Comparison of ENCODE assay signal across 3 cellular contexts in the genomic region with DNA sequence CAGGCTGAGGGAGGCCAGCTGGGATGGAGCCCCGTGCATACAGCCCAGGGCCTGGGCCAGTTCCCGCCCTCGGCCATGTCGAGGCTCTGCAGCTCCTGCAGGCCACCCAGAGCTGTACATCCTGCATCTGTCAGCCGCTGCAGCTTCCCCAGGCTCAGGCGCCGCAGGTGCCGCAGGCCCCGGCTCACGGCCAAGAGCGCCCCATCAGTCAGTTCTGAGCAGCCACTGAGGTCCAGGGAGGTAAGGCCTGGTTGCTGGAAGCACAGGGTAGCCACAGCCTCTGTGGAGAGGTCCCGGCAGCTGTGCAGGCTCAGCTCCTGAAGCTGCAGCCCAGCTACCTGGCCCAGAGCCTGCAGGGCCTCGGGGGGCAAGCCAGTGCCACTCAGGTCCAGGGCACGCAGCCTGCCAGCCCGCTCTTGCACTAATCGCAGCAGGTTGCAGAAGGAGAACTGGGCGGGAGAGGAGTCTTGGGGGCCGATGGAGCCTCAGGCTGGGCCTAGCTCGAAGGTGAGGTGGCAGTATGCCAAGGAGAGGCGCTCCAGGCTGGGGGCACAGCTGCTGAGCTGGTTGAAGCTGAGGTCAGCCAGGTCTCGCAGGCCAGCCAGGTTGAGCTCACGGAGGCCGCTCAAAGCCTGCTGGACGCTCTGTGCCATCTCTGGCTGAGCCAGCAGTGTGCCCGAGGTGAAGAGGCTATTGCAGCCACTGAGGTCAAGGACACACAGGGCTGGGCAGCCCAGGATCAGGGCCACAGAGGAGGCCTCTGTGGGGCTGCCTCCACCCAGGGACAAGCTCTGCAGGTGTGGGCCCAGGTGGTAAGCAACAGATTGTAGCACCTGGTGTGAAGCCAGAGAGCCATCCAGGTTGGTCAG.
TF ChIP-seq lines count a peak whose summit lies in the region.

No MANE protein-coding gene starts in this region.

TF ChIP-seq in GM23338, 12 proteins besides CTCF, POLR2A, EP300 and RAD21:
- TF ChIP-seq, protein P1, sequence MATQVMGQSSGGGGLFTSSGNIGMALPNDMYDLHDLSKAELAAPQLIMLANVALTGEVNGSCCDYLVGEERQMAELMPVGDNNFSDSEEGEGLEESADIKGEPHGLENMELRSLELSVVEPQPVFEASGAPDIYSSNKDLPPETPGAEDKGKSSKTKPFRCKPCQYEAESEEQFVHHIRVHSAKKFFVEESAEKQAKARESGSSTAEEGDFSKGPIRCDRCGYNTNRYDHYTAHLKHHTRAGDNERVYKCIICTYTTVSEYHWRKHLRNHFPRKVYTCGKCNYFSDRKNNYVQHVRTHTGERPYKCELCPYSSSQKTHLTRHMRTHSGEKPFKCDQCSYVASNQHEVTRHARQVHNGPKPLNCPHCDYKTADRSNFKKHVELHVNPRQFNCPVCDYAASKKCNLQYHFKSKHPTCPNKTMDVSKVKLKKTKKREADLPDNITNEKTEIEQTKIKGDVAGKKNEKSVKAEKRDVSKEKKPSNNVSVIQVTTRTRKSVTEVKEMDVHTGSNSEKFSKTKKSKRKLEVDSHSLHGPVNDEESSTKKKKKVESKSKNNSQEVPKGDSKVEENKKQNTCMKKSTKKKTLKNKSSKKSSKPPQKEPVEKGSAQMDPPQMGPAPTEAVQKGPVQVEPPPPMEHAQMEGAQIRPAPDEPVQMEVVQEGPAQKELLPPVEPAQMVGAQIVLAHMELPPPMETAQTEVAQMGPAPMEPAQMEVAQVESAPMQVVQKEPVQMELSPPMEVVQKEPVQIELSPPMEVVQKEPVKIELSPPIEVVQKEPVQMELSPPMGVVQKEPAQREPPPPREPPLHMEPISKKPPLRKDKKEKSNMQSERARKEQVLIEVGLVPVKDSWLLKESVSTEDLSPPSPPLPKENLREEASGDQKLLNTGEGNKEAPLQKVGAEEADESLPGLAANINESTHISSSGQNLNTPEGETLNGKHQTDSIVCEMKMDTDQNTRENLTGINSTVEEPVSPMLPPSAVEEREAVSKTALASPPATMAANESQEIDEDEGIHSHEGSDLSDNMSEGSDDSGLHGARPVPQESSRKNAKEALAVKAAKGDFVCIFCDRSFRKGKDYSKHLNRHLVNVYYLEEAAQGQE (IDR thresholded peaks at IDR 0.05; ENCODE audit: unreplicated experiment): no peak
- TF ChIP-seq EZH2phosphoT487 (IDR thresholded peaks at IDR 0.05; ENCODE audit: unreplicated experiment) (no peak), EZH2 (IDR thresholded peaks at IDR 0.05; ENCODE audit: low read depth, unreplicated experiment) (no peak), CREB1 (CRISPR knock-in tag; IDR thresholded peaks at IDR 0.05; ENCODE audit: low read depth) (no peak), POLR2AphosphoS5 (IDR thresholded peaks at IDR 0.05; ENCODE audit: low read depth) (no peak), ZNF331 (CRISPR knock-in tag; IDR thresholded peaks at IDR 0.05; ENCODE audit: low read depth) (no peak), STAT1 (IDR thresholded peaks at IDR 0.05; ENCODE audit: unreplicated experiment) (no peak), ZNF114 (CRISPR knock-in tag; IDR thresholded peaks at IDR 0.05) (no peak)
- TF ChIP-seq, protein P2, sequence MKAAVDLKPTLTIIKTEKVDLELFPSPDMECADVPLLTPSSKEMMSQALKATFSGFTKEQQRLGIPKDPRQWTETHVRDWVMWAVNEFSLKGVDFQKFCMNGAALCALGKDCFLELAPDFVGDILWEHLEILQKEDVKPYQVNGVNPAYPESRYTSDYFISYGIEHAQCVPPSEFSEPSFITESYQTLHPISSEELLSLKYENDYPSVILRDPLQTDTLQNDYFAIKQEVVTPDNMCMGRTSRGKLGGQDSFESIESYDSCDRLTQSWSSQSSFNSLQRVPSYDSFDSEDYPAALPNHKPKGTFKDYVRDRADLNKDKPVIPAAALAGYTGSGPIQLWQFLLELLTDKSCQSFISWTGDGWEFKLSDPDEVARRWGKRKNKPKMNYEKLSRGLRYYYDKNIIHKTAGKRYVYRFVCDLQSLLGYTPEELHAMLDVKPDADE (IDR thresholded peaks at IDR 0.05): no peak

TF ChIP-seq in GM12878, 131 proteins besides CTCF, POLR2A, EP300 and RAD21:
- no peak for TF ChIP-seq BMI1 (IDR thresholded peaks at IDR 0.05; ENCODE audit: borderline replicate concordance)
- TF ChIP-seq RFX5 (IDR thresholded peaks at IDR 0.05; ENCODE audit: low read depth, low read length): no peak
- no peak for TF ChIP-seq KAT2A (conservative IDR thresholded peaks at IDR 0.05; ENCODE audit: control insufficient read depth, low read depth, low read length)
- TF ChIP-seq TBL1XR1 (IDR thresholded peaks at IDR 0.05; ENCODE audit: low read depth, low read length): no peak
- TF ChIP-seq MTA2 (IDR thresholded peaks at IDR 0.05; ENCODE audit: low read depth): no peak
- TF ChIP-seq, protein P3, sequence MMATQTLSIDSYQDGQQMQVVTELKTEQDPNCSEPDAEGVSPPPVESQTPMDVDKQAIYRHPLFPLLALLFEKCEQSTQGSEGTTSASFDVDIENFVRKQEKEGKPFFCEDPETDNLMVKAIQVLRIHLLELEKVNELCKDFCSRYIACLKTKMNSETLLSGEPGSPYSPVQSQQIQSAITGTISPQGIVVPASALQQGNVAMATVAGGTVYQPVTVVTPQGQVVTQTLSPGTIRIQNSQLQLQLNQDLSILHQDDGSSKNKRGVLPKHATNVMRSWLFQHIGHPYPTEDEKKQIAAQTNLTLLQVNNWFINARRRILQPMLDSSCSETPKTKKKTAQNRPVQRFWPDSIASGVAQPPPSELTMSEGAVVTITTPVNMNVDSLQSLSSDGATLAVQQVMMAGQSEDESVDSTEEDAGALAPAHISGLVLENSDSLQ (IDR thresholded peaks at IDR 0.05): no peak
- no peak for TF ChIP-seq CBFB (IDR thresholded peaks at IDR 0.05; ENCODE audit: low read depth)
- TF ChIP-seq NR2F1 (conservative IDR thresholded peaks at IDR 0.05): no peak
- TF ChIP-seq, protein P4, sequence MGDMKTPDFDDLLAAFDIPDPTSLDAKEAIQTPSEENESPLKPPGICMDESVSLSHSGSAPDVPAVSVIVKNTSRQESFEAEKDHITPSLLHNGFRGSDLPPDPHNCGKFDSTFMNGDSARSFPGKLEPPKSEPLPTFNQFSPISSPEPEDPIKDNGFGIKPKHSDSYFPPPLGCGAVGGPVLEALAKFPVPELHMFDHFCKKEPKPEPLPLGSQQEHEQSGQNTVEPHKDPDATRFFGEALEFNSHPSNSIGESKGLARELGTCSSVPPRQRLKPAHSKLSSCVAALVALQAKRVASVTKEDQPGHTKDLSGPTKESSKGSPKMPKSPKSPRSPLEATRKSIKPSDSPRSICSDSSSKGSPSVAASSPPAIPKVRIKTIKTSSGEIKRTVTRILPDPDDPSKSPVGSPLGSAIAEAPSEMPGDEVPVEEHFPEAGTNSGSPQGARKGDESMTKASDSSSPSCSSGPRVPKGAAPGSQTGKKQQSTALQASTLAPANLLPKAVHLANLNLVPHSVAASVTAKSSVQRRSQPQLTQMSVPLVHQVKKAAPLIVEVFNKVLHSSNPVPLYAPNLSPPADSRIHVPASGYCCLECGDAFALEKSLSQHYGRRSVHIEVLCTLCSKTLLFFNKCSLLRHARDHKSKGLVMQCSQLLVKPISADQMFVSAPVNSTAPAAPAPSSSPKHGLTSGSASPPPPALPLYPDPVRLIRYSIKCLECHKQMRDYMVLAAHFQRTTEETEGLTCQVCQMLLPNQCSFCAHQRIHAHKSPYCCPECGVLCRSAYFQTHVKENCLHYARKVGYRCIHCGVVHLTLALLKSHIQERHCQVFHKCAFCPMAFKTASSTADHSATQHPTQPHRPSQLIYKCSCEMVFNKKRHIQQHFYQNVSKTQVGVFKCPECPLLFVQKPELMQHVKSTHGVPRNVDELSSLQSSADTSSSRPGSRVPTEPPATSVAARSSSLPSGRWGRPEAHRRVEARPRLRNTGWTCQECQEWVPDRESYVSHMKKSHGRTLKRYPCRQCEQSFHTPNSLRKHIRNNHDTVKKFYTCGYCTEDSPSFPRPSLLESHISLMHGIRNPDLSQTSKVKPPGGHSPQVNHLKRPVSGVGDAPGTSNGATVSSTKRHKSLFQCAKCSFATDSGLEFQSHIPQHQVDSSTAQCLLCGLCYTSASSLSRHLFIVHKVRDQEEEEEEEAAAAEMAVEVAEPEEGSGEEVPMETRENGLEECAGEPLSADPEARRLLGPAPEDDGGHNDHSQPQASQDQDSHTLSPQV (IDR thresholded peaks at IDR 0.05): no peak
- TF ChIP-seq CREB1 (IDR thresholded peaks at IDR 0.05; ENCODE audit: low read depth): no peak

TF ChIP-seq in liver, 16 proteins besides CTCF, POLR2A, EP300 and RAD21:
- peak; percentile 75 for TF ChIP-seq NR2F2 (IDR thresholded peaks at IDR 0.05)
- TF ChIP-seq TAF1 (conservative IDR thresholded peaks at IDR 0.05): no peak
- peak; percentile 85 to 90 for TF ChIP-seq RXRA (IDR thresholded peaks at IDR 0.05)
- TF ChIP-seq SP1 (IDR thresholded peaks at IDR 0.05): peak; percentile 47
- no peak for TF ChIP-seq ZBTB33 (IDR thresholded peaks at IDR 0.05)
- TF ChIP-seq GABPA (IDR thresholded peaks at IDR 0.05 in 1 of 2, conservative IDR thresholded peaks at IDR 0.05 in 1 of 2): peak in 1 of 2 donors; percentile 55
- peak; percentile 43 to 66 for TF ChIP-seq HNF4A (conservative IDR thresholded peaks at IDR 0.05)
